Comparison of ENCODE assay signal across 20 cellular contexts in the genomic region with DNA sequence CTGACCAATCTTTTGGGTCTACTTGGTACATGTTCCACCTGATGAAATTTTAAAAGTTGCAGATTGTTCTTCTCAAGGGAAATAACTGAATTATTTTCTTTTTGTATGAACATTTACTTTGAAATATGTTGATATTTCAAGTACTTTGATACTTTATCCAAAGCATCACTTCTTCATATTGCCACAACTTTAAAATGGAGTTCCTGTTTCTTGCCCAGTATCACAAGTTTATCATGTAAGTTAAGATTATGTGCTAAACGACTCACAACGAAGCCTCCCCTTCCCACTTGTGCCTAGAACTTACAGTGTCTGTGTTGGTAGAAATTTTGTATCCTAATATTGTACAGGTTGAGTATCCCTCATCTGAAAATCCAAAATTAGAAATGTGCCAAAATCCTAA.
"Had no signal": no experiment of that assay in that cellular context is flagged by ENCODE, and none has a peak within 500 bp of the region (broad histone marks: within the 10 kb centered on the region; RNA-seq: fewer than 3 reads in every experiment).

No MANE protein-coding gene starts in this region.

- H3K27ac Mint-ChIP-seq: activated CD8-positive, alpha-beta T cell treated with anti-CD3 and anti-CD28 coated beads, Interleukin-2, amount 10 ng/mL, durations not matched to agents 7 days and 5 days; brain had no signal

- DNase-seq: activated CD4-positive, alpha-beta T cell treated with anti-CD3 and anti-CD28 coated beads, Interleukin-2, amount 10 ng/mL, durations not matched to agents 24 days and 14 days; activated CD4-positive, CD25-positive, alpha-beta regulatory T cell; activated CD8-positive, alpha-beta memory T cell treated with anti-CD3 and anti-CD28 coated beads, Interleukin-2, amount 50 U/mL, for 4 hours; activated CD8-positive, alpha-beta T cell treated with anti-CD3 and anti-CD28 coated beads, Interleukin-2, amount 10 ng/mL, durations not matched to agents 7 days and 5 days; activated gamma-delta T cell treated with Interleukin-2 at 50 U/mL for 16 hours; activated naive CD8-positive, alpha-beta T cell treated with anti-CD3 and anti-CD28 coated beads for 36 hours; activated T-cell treated with anti-CD3 and anti-CD28 coated beads, Interleukin-2, amount 50 U/mL, for 48 hours; amygdala; effector memory CD4-positive, alpha-beta T cell; foreskin fibroblast; glutamatergic neuron; hypothalamus; left ventricle myocardium superior; mucosa of descending colon; naive thymus-derived CD4-positive, alpha-beta T cell; pancreas; stimulated activated CD4-positive, alpha-beta T cell treated with anti-CD3 and anti-CD28 coated beads, Interleukin-2, amount 100 ng/mL, for 24 hours had no signal

- H3K27me3 ChIP-seq: pancreas had no signal

- H3K9me3 Mint-ChIP-seq: activated CD4-positive, alpha-beta T cell treated with anti-CD3 and anti-CD28 coated beads, Interleukin-2, amount 10 ng/mL, durations not matched to agents 24 days and 14 days; activated naive CD8-positive, alpha-beta T cell treated with anti-CD3 and anti-CD28 coated beads for 36 hours; brain; central memory CD8-positive, alpha-beta T cell; memory B cell; naive thymus-derived CD4-positive, alpha-beta T cell had no signal

- ATAC-seq: activated CD8-positive, alpha-beta T cell treated with anti-CD3 and anti-CD28 coated beads, Interleukin-2, amount 10 ng/mL, durations not matched to agents 7 days and 5 days; naive thymus-derived CD4-positive, alpha-beta T cell had no signal

- H3K4me3 Mint-ChIP-seq: activated CD4-positive, alpha-beta T cell treated with anti-CD3 and anti-CD28 coated beads, Interleukin-2, amount 10 ng/mL, durations not matched to agents 24 days and 14 days; activated CD8-positive, alpha-beta T cell treated with anti-CD3 and anti-CD28 coated beads, Interleukin-2, amount 10 ng/mL, durations not matched to agents 7 days and 5 days; activated naive CD8-positive, alpha-beta T cell treated with anti-CD3 and anti-CD28 coated beads for 36 hours; brain; central memory CD8-positive, alpha-beta T cell had no signal

- H3K4me3 ChIP-seq: mucosa of descending colon, pancreas had no signal

- H3K36me3 Mint-ChIP-seq: brain had no signal

- H3K9me3 ChIP-seq: mucosa of descending colon, pancreas had no signal

- H3K36me3 ChIP-seq: pancreas had no signal

- H3K27me3 Mint-ChIP-seq: activated CD4-positive, alpha-beta T cell treated with anti-CD3 and anti-CD28 coated beads, Interleukin-2, amount 10 ng/mL, durations not matched to agents 24 days and 14 days; activated naive CD8-positive, alpha-beta T cell treated with anti-CD3 and anti-CD28 coated beads for 36 hours; brain; central memory CD8-positive, alpha-beta T cell; memory B cell; naive thymus-derived CD4-positive, alpha-beta T cell had no signal
